ENCODE assay signal across 12 cellular contexts in genomic region chr10:9825491-9826018, GRCh38.
A peak's percentile ranks its signal among the peaks of the same experiment; 100 is the strongest.
DNase-seq lines count a peak whose midpoint lies in the region; ATAC-seq, FAIRE-seq and TF ChIP-seq lines count a peak whose summit lies in the region.
"Had no signal": no experiment of that assay in that cellular context is flagged by ENCODE, and none has a peak within 500 bp of the region (broad histone marks: within the 10 kb centered on the region; RNA-seq: fewer than 3 reads in every experiment).

No MANE protein-coding gene starts in this region.

- H3K23ac ChIP-seq in H1 (ENCODE audit: insufficient read length): no peak overlapping the region

- H3K36me3 Mint-ChIP-seq in nephron (ENCODE audit: low read depth): no peaks in the 10 kb centered on the region

- H2BK15ac ChIP-seq in H1 (ENCODE audit: low read length): no peak overlapping the region

- H3K9me3 ChIP-seq in H1 (ENCODE audit: insufficient read depth in 2 of 2, low read depth in 1 of 2, low read length in 1 of 2) (no peaks in the 10 kb centered on the region), vagina (no peaks in the 10 kb centered on the region)

- TF ChIP-seq CTCF in NB4 (IDR thresholded peaks at IDR 0.05; ENCODE audit: low read depth, low read length): no peak
- TF ChIP-seq CTCF in H1 (IDR thresholded peaks at IDR 0.05; ENCODE audit: control extremely low read depth in 1 of 3, insufficient read depth in 1 of 3, low read depth in 1 of 3, low read length in 3 of 3): no peak
- TF ChIP-seq CTCF in nephron (IDR thresholded peaks at IDR 0.05; ENCODE audit: unreplicated experiment in 3 of 3): no peak
- TF ChIP-seq CTCF in vagina (IDR thresholded peaks at IDR 0.05): no peak

- no peak overlapping the region for H3K27ac ChIP-seq in H1 (ENCODE audit: low read depth, low read length)
- no peak overlapping the region for H3K27ac ChIP-seq in vagina

- H3K56ac ChIP-seq in H1 (replicated peaks; ENCODE audit: insufficient read length, low read depth, low read length): no peak overlapping the region

- no peaks in the 10 kb centered on the region for H3K79me1 ChIP-seq in H1 (ENCODE audit: low read depth, low read length)

- TF ChIP-seq RAD21 in H1 (IDR thresholded peaks at IDR 0.05 in 1 of 2, conservative IDR thresholded peaks at IDR 0.05 in 1 of 2; ENCODE audit: low read depth in 2 of 2, low read length in 2 of 2): no peak

- H2BK5ac ChIP-seq in H1 (ENCODE audit: low read depth, low read length): no peak overlapping the region

- no peak overlapping the region for H4K8ac ChIP-seq in H1 (ENCODE audit: extremely low read depth, insufficient read depth, low read length)

- H3K23me2 ChIP-seq in H1 (ENCODE audit: low read depth, low read length): no peaks in the 10 kb centered on the region

- no peak for TF ChIP-seq EP300 in H1 (IDR thresholded peaks at IDR 0.05; ENCODE audit: borderline replicate concordance in 1 of 2, low read depth in 2 of 2, low read length in 2 of 2)

- no peak overlapping the region for H2BK12ac ChIP-seq in H1 (ENCODE audit: low read depth, low read length)

- no peak overlapping the region for H2AK5ac ChIP-seq in H1 (ENCODE audit: low read depth, low read length)

- no peak overlapping the region for H3K4me3 ChIP-seq in NB4 (ENCODE audit: low read depth, low read length)
- H3K4me3 ChIP-seq in H1 (ENCODE audit: extremely low read depth in 1 of 4, insufficient read depth in 2 of 4, low read depth in 3 of 4, low read length in 4 of 4): no peak overlapping the region
- no peak overlapping the region for H3K4me3 ChIP-seq in vagina

- H3K9ac ChIP-seq in H1 (replicated peaks in 1 of 4; ENCODE audit: extremely low read depth in 1 of 4, low read depth in 3 of 4, low read length in 3 of 4): no peak overlapping the region

- no peaks in the 10 kb centered on the region for H3K27me3 Mint-ChIP-seq in nephron (ENCODE audit: low read depth)
- H3K27me3 Mint-ChIP-seq: central memory CD8-positive, alpha-beta T cell had no signal

- H3K9me3 Mint-ChIP-seq in nephron: no peaks in the 10 kb centered on the region

- intact Hi-C loops in vagina (cut with DNase I): no loop called here

- FAIRE-seq in H1 (lab: Jason Lieb, UNC): no peak

- H3K4me2 ChIP-seq in H1 (ENCODE audit: insufficient read depth in 1 of 2, low read depth in 2 of 2, low read length in 2 of 2): no peak overlapping the region

- H4K20me1 ChIP-seq in H1 (replicated peaks in 1 of 2; ENCODE audit: control insufficient read depth in 1 of 2, insufficient read depth in 2 of 2, low read length in 2 of 2): no peaks in the 10 kb centered on the region

- 90% methylated on average over 8 of the region's 8 CpGs; no CpG with 5 or more reads in 1 of the 2 experiments for WGBS in H1 (ENCODE audit: extremely low coverage in 1 of 2, insufficient coverage in 1 of 2, insufficient read length in 1 of 2, insufficient replicate concordance in 2 of 2, low coverage in 1 of 2, low lambda C conversion rate in 2 of 2, missing lambda C conversion rate in 1 of 2), 2 experiments

- H4K91ac ChIP-seq in H1 (replicated peaks; ENCODE audit: insufficient read length, low read length): no peak overlapping the region

- peaks cover 4% of the 10 kb centered on the region for H3K4me1 Mint-ChIP-seq in nephron
- H3K4me1 Mint-ChIP-seq: central memory CD8-positive, alpha-beta T cell had no signal

- peak overlapping the region; percentile 11 to 71 (median 54) for H3K27ac Mint-ChIP-seq in nephron

- no peak for TF ChIP-seq POLR2A in NB4 (IDR thresholded peaks at IDR 0.05; ENCODE audit: extremely low read depth, insufficient read length)
- no peak for TF ChIP-seq POLR2A in H1 (IDR thresholded peaks at IDR 0.05; ENCODE audit: control extremely low read depth in 1 of 2, low read depth in 2 of 2, low read length in 2 of 2)
- no peak for TF ChIP-seq POLR2A in vagina (IDR thresholded peaks at IDR 0.05)

- H3K4me1 ChIP-seq in H1 (replicated peaks in 1 of 4; ENCODE audit: control insufficient read depth in 3 of 4, insufficient read depth in 4 of 4, low read length in 3 of 4) (no peaks in the 10 kb centered on the region), vagina (no peaks in the 10 kb centered on the region)

- H3K36me3 ChIP-seq in H1 (ENCODE audit: control insufficient read depth in 2 of 4, insufficient read depth in 4 of 4, low read length in 3 of 4) (no peaks in the 10 kb centered on the region), vagina (no peaks in the 10 kb centered on the region)

- CTCF ChIA-PET in H1 (lab: Charles Lee; ENCODE audit: partially characterized antibody): interaction anchor here (0.6 to 1.1 kb wide), 3 partner anchors 24 to 483 kb away, joined by 3 read pairs; no protein-coding TSS in a partner anchor

- peak; percentile 2 for DNase-seq in Daoy (ENCODE audit: low read depth)
- DNase-seq in NB4 (ENCODE audit: low read depth): peak; percentile 57
- DNase-seq in H1 (ENCODE audit: low read depth in 1 of 2, low spot score in 2 of 2): no peak
- DNase-seq in activated T-cell treated with anti-CD3 and anti-CD28 coated beads for 4 hours: no peak
- DNase-seq in activated CD4-positive, alpha-beta T cell treated with anti-CD3 and anti-CD28 coated beads for 4 hours: no peak
- DNase-seq in vagina (ENCODE audit: extremely low spot score in 2 of 2): no peak
- DNase-seq: DMS79 treated with DMSO at 0.1 percent for 48 hours; posterior cingulate gyrus; stimulated activated CD4-positive, alpha-beta T cell treated with anti-CD3 and anti-CD28 coated beads, Interleukin-2, amount 100 ng/mL, for 48 hours had no signal

- H4K5ac ChIP-seq in H1 (ENCODE audit: insufficient read length, low read depth, low read length): no peak overlapping the region

- H3K79me2 ChIP-seq in H1 (ENCODE audit: control insufficient read depth in 1 of 2, insufficient read depth in 2 of 2, low read length in 2 of 2): no peaks in the 10 kb centered on the region

- no peak overlapping the region for H3K4me3 Mint-ChIP-seq in nephron
- H3K4me3 Mint-ChIP-seq: central memory CD8-positive, alpha-beta T cell had no signal

- no peak for ATAC-seq in HG02885 (IDR thresholded peaks at IDR 0.05; ENCODE audit: poor library complexity, unreplicated experiment)

- H2BK20ac ChIP-seq in H1 (ENCODE audit: low read length): no peak overlapping the region

- H2AFZ ChIP-seq in H1 (ENCODE audit: low read length): no peak overlapping the region

- POLR2A ChIA-PET in H1 (lab: Charles Lee; ENCODE audit: partially characterized antibody): interaction anchor here (0.6 kb wide), 1 partner anchor 837 kb away, joined by 3 read pairs; no protein-coding TSS in a partner anchor

- no peak overlapping the region for H3K14ac ChIP-seq in H1 (ENCODE audit: insufficient read length)

- no peak overlapping the region for H3K4ac ChIP-seq in H1 (replicated peaks; ENCODE audit: insufficient read length, low read depth, low read length)

- H2BK120ac ChIP-seq in H1 (replicated peaks; ENCODE audit: low read depth, low read length): peak overlapping the region; percentile 55

- H3K27me3 ChIP-seq in H1 (replicated peaks in 1 of 4; ENCODE audit: control insufficient read depth in 3 of 4, extremely low read depth in 1 of 4, insufficient read depth in 3 of 4, low read length in 3 of 4) (no peaks in the 10 kb centered on the region), vagina (no peaks in the 10 kb centered on the region)

- no peak overlapping the region for H3K18ac ChIP-seq in H1 (ENCODE audit: extremely low read depth, low read length)

TF ChIP-seq in H1, 55 proteins besides CTCF, POLR2A, EP300 and RAD21:
- TF ChIP-seq POLR2AphosphoS5 (IDR thresholded peaks at IDR 0.05; ENCODE audit: low read depth, low read length) (no peak), CHD1 (IDR thresholded peaks at IDR 0.05; ENCODE audit: low read depth, low read length) (no peak), SAP30 (IDR thresholded peaks at IDR 0.05; ENCODE audit: insufficient read depth, insufficient replicate concordance, low read length) (no peak), ATF2 (IDR thresholded peaks at IDR 0.05; ENCODE audit: low read length) (no peak), SP2 (IDR thresholded peaks at IDR 0.05; ENCODE audit: low read length) (no peak), TBP (IDR thresholded peaks at IDR 0.05; ENCODE audit: low read depth, low read length) (no peak), RFX5 (IDR thresholded peaks at IDR 0.05; ENCODE audit: borderline replicate concordance, low read depth, low read length) (no peak), BACH1 (IDR thresholded peaks at IDR 0.05; ENCODE audit: low read length) (no peak), CHD2 (IDR thresholded peaks at IDR 0.05; ENCODE audit: low read length) (no peak)

Comparison
In these comparisons a context has a peak if more than half of its experiments do, and no peak if none do; other contexts are left out.
1. DNase-seq: peak in Daoy (single experiment) and NB4 (single experiment); none in H1 (0 of 2), activated T-cell treated with anti-CD3 and anti-CD28 coated beads for 4 hours (single experiment), activated CD4-positive, alpha-beta T cell treated with anti-CD3 and anti-CD28 coated beads for 4 hours (0 of 2) and vagina (0 of 2).